Comparison of ENCODE assay signal across 16 cellular contexts in genomic region chr11:73171762-73172161, GRCh38. TPM values are rescaled to one million over a fixed set of nuclear protein-coding genes. Genes with fewer than 3 reads are reported as not detected.
"Had no signal": no experiment of that assay in that cellular context is flagged by ENCODE, and none has a peak within 500 bp of the region (broad histone marks: within the 10 kb centered on the region; RNA-seq: fewer than 3 reads in every experiment).

No MANE protein-coding gene starts in this region.

- H3K4me3 ChIP-seq: coronary artery, esophagus muscularis mucosa, prostate gland, transverse colon had no signal

- H3K27me3 ChIP-seq: esophagus muscularis mucosa, transverse colon had no signal

- H3K9me3 ChIP-seq: esophagus muscularis mucosa, prostate gland, transverse colon had no signal

- H3K4me1 ChIP-seq: prostate gland had no signal

- H3K36me3 ChIP-seq: esophagus muscularis mucosa, prostate gland, transverse colon had no signal

- ATAC-seq: activated T-cell treated with anti-CD3 and anti-CD28 coated beads, Interleukin-2, amount 50 U/mL, for 72 hours; sciatic nerve; stimulated activated naive B cell treated with anti-CD40 and anti-IgM and Interleukin-4, amounts not matched to agents 10 μg/mL and 1 μg/mL and 100 μg/mL, for 72 hours had no signal

- H3K27ac ChIP-seq: esophagus muscularis mucosa, prostate gland, transverse colon had no signal

- DNase-seq: activated CD4-positive, alpha-beta T cell treated with anti-CD3 and anti-CD28 coated beads, Interleukin-2, amount 10 ng/mL, durations not matched to agents 7 days and 5 days; activated CD8-positive, alpha-beta memory T cell treated with anti-CD3 and anti-CD28 coated beads, Interleukin-2, amount 50 U/mL, for 48 hours; activated gamma-delta T cell treated with Interleukin-2 at 50 U/mL for 16 hours; activated T-cell treated with anti-CD3 and anti-CD28 coated beads, Interleukin-2, amount 50 U/mL, for 72 hours; immature natural killer cell; midbrain; stimulated activated CD4-positive, alpha-beta T cell treated with anti-CD3 and anti-CD28 coated beads, Interleukin-1b, Interleukin-23, amount 100 ng/mL, for 48 hours; stimulated activated naive B cell treated with anti-CD40 and anti-IgM and Interleukin-4, amounts not matched to agents 10 μg/mL and 1 μg/mL and 100 μg/mL, for 72 hours; substantia nigra; SW 1271; transverse colon had no signal

RNA-seq across cellular contexts. Expression of gene P2RY2, which starts 46.3 kb away (rescaled TPM):
- total RNA-seq: activated CD4-positive, alpha-beta T cell treated with anti-CD3 and anti-CD28 coated beads, Interleukin-2, amount 10 ng/mL, durations not matched to agents 7 days and 5 days; activated T-cell treated with anti-CD3 and anti-CD28 coated beads, Interleukin-2, amount 50 U/mL, for 72 hours had no signal
- polyA plus RNA-seq: neural cell had no signal
